Comparison of ENCODE assay signal across 1 cellular context in genomic region chr7:157273208-157274202, GRCh38.
TF ChIP-seq lines count a peak whose summit lies in the region.

No MANE protein-coding gene starts in this region.

TF ChIP-seq in HepG2, 621 proteins besides CTCF, POLR2A, EP300 and RAD21 (continued from another document and continues in another):
- TF ChIP-seq USF2 (IDR thresholded peaks at IDR 0.05; ENCODE audit: low read depth, low read length) (0 out of 2 replicates have a peak, but pooled peaks have one; percentile 21), USF2 (CRISPR knock-in tag; IDR thresholded peaks at IDR 0.05; ENCODE audit: borderline replicate concordance) (peak; percentile 70; the same call in 1 of the 2 replicates), ZKSCAN8 (CRISPR knock-in tag; IDR thresholded peaks at IDR 0.05; ENCODE audit: borderline replicate concordance) (0 out of 2 replicates have a peak, but pooled peaks have one; percentile 26), HES4 (CRISPR knock-in tag; IDR thresholded peaks at IDR 0.05; ENCODE audit: borderline replicate concordance) (no peak), TAF15 (IDR thresholded peaks at IDR 0.05; ENCODE audit: low read depth, low read length, poor library complexity, severe bottlenecking) (peak; percentile 41), ZBED4 (CRISPR knock-in tag; IDR thresholded peaks at IDR 0.05; ENCODE audit: borderline replicate concordance) (peak; percentile 69; the same call in 1 of the 2 replicates), RAD51 (IDR thresholded peaks at IDR 0.05; ENCODE audit: borderline replicate concordance) (no peak), ZGPAT (CRISPR knock-in tag; IDR thresholded peaks at IDR 0.05) (peak; percentile 57; the same call in 1 of the 2 replicates), ZMYM4 (CRISPR knock-in tag; IDR thresholded peaks at IDR 0.05) (no peak), KLF15 (CRISPR knock-in tag; IDR thresholded peaks at IDR 0.05; ENCODE audit: borderline replicate concordance) (peak; percentile 48; the same call in 1 of the 2 replicates), ZNF576 (CRISPR knock-in tag; IDR thresholded peaks at IDR 0.05) (peak; percentile 73; the same call in 1 of the 2 replicates), ZNF589 (CRISPR knock-in tag; conservative IDR thresholded peaks at IDR 0.05) (0 out of 2 replicates have a peak, but pooled peaks have one; percentile 42), ZNF883 (CRISPR knock-in tag; IDR thresholded peaks at IDR 0.05; ENCODE audit: not compliant biosample characterization) (no peak), ZNF580 (CRISPR knock-in tag; IDR thresholded peaks at IDR 0.05; ENCODE audit: borderline replicate concordance, low read depth) (peak; percentile 53; the same call in 1 of the 2 replicates), HOXA5 (CRISPR knock-in tag; IDR thresholded peaks at IDR 0.05) (0 out of 2 replicates have a peak, but pooled peaks have one; percentile 68), MTF2 (CRISPR knock-in tag; IDR thresholded peaks at IDR 0.05; ENCODE audit: borderline replicate concordance) (no peak; the same call in 1 of the 2 replicates), TGIF2 (CRISPR knock-in tag; IDR thresholded peaks at IDR 0.05) (0 out of 2 replicates have a peak, but pooled peaks have one; percentile 51), BHLHE40 (IDR thresholded peaks at IDR 0.05; ENCODE audit: low read length) (peak; percentile 53; the same call in 1 of the 2 replicates), MAX (IDR thresholded peaks at IDR 0.05) (peak; percentile 89), KDM5A (IDR thresholded peaks at IDR 0.05; ENCODE audit: borderline replicate concordance, low read length) (no peak), ZNF264 (CRISPR knock-in tag; IDR thresholded peaks at IDR 0.05) (0 out of 2 replicates have a peak, but pooled peaks have one; percentile 42), ZNF749 (CRISPR knock-in tag; IDR thresholded peaks at IDR 0.05; ENCODE audit: borderline replicate concordance) (no peak), ZNF572 (CRISPR knock-in tag; IDR thresholded peaks at IDR 0.05) (no peak), ZNF282 (IDR thresholded peaks at IDR 0.05; ENCODE audit: partially characterized antibody) (no peak), ZNF280D (CRISPR knock-in tag; IDR thresholded peaks at IDR 0.05) (0 out of 2 replicates have a peak, but pooled peaks have one; percentile 46), ZC3H13 (CRISPR knock-in tag; IDR thresholded peaks at IDR 0.05) (peak; percentile 48; the same call in 1 of the 2 replicates), RERE (CRISPR knock-in tag; IDR thresholded peaks at IDR 0.05; ENCODE audit: low read depth) (no peak), ZNF577 (CRISPR knock-in tag; IDR thresholded peaks at IDR 0.05; ENCODE audit: borderline replicate concordance, low read depth) (no peak), HOXA7 (CRISPR knock-in tag; IDR thresholded peaks at IDR 0.05) (no peak), PRMT3 (CRISPR knock-in tag; IDR thresholded peaks at IDR 0.05; ENCODE audit: borderline replicate concordance, low read depth) (no peak), ZNF619 (CRISPR knock-in tag; IDR thresholded peaks at IDR 0.05) (no peak), ZNF598 (CRISPR knock-in tag; IDR thresholded peaks at IDR 0.05; ENCODE audit: borderline replicate concordance) (0 out of 2 replicates have a peak, but pooled peaks have one; percentile 42), HOXA3 (CRISPR knock-in tag; IDR thresholded peaks at IDR 0.05) (peak; percentile 59; the same call in 1 of the 2 replicates), ZNF784 (CRISPR knock-in tag; IDR thresholded peaks at IDR 0.05; ENCODE audit: borderline replicate concordance) (peak; percentile 32; the same call in 1 of the 2 replicates), TFE3 (CRISPR knock-in tag; IDR thresholded peaks at IDR 0.05) (0 out of 2 replicates have a peak, but pooled peaks have one; percentile 26), FOXM1 (CRISPR knock-in tag; IDR thresholded peaks at IDR 0.05) (no peak), ZNF546 (CRISPR knock-in tag; conservative IDR thresholded peaks at IDR 0.05) (no peak)
